ENCODE assay signal across 8 cellular contexts in the genomic region with DNA sequence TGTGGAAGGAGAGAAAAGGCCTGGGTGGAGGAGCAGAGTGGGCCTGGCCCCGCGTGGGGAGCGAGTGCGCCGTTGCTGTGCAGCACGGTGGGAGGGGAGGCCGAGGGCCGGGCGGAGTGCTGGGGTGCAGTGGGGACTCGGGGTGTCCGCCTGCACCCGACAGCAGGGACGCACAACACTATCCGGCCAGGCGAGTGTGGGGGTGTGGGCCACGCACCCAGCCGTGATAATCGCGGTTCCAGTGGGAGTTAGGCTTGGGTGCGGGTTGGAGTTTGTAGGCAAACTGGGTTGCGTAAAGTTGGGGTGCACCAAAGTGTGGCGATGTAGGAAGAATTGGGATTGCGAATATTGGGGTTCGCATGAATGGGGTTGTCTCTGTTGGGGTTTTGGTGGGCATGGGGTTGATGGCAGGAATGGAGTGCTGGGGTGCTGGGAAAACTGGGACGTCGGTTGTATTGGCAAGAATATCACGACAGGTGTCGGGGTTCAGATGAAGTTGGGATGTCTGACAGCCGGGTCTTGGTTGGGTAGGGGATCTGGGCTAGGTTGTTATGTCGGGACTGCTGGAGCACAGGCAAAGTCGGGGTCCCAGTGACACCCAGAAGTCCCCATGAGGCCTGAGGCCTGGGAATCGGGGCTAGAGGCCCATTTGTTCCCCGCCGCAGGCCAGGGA. TPM values are rescaled to one million over a fixed set of nuclear protein-coding genes. Genes with fewer than 3 reads are reported as not detected.
DNase-seq lines count a peak whose midpoint lies in the region; ATAC-seq and TF ChIP-seq lines count a peak whose summit lies in the region.

No MANE protein-coding gene starts in this region.

- peaks cover 45% of the 10 kb centered on the region for H3K36me3 Mint-ChIP-seq in activated CD8-positive, alpha-beta T cell treated with anti-CD3 and anti-CD28 coated beads, Interleukin-2, amount 10 ng/mL, durations not matched to agents 7 days and 5 days (ENCODE audit: low read depth)

- H3K27me3 Mint-ChIP-seq in activated CD8-positive, alpha-beta T cell treated with anti-CD3 and anti-CD28 coated beads, Interleukin-2, amount 10 ng/mL, durations not matched to agents 7 days and 5 days (ENCODE audit: low read depth) = peaks cover 2% of the 10 kb centered on the region

- CTCF ChIA-PET in HEK293T (lab: Yijun Ruan, JAX) = interaction anchor here (0.8 to 7.3 kb wide), 3 partner anchors 11 to 23 kb away, joined by 4 to 149 read pairs (median 4); no protein-coding TSS in a partner anchor
- CTCF ChIA-PET in activated CD8-positive, alpha-beta T cell treated with anti-CD3 and anti-CD28 coated beads, Interleukin-2, amount 10 ng/mL, durations not matched to agents 7 days and 5 days (lab: Charles Lee) = interaction anchor here (0.8 to 5.2 kb wide), 5 partner anchors 9 to 46 kb away, joined by 3 to 606 read pairs (median 3); partner anchors contain the start of gene ATP5F1D

- peak overlapping the region; percentile 64 for H3K4me3 Mint-ChIP-seq in activated CD8-positive, alpha-beta T cell treated with anti-CD3 and anti-CD28 coated beads, Interleukin-2, amount 10 ng/mL, durations not matched to agents 7 days and 5 days

- no peak for ATAC-seq in activated CD8-positive, alpha-beta T cell treated with anti-CD3 and anti-CD28 coated beads, Interleukin-2, amount 10 ng/mL, durations not matched to agents 7 days and 5 days

- peak in 1 of 11 experiments; percentile 1 for TF ChIP-seq CTCF in spleen (IDR thresholded peaks at IDR 0.05 in 8 of 11, conservative IDR thresholded peaks at IDR 0.05 in 3 of 11)

- no peak for TF ChIP-seq POLR2A in spleen (IDR thresholded peaks at IDR 0.05)

- H3K4me1 ChIP-seq in spleen = peaks cover 78 to 96% (median 94%) of the 10 kb centered on the region in 6 donors

- 55 to 60% (median 56%) methylated on average over 34 of the region's 34 CpGs for WGBS in spleen, 5 donors

- DNase-seq in HEK293T (ENCODE audit: extremely low spot score) (no peak), spleen (peak; percentile 91), NCI-H446 (lab: John Stamatoyannopoulos, UW) (no peak), NCI-H1092 (lab: John Stamatoyannopoulos, UW) (no peak), DMS114 treated with DMSO at 0.1 percent for 48 hours (lab: John Stamatoyannopoulos, UW; ENCODE audit: unreplicated experiment) (no peak), hepatic stellate cell (ENCODE audit: low spot score) (no peak)
- DNase-seq in activated CD8-positive, alpha-beta T cell treated with anti-CD3 and anti-CD28 coated beads, Interleukin-2, amount 10 ng/mL, durations not matched to agents 7 days and 5 days = no peak

- H3K4me3 ChIP-seq in iPS-18c (ENCODE audit: insufficient read depth, low read depth, low read length) (peak overlapping the region; percentile 31), spleen (peak overlapping the region in 6 of 8 donors; percentile 60 to 91 (median 82))

- H3K27ac ChIP-seq in spleen = peak overlapping the region; percentile 92 to 100 (median 100)

- peak overlapping the region; percentile 85 for H3K27ac Mint-ChIP-seq in activated CD8-positive, alpha-beta T cell treated with anti-CD3 and anti-CD28 coated beads, Interleukin-2, amount 10 ng/mL, durations not matched to agents 7 days and 5 days

- H3K27me3 ChIP-seq in spleen (replicated peaks in 1 of 7) = no peaks in the 10 kb centered on the region

- no peaks in the 10 kb centered on the region for H3K9me3 ChIP-seq in iPS-18c (ENCODE audit: control insufficient read depth, insufficient read depth, low read length)
- H3K9me3 ChIP-seq in spleen = no peaks in the 10 kb centered on the region

- peaks cover 70% of the 10 kb centered on the region for H3K4me1 Mint-ChIP-seq in activated CD8-positive, alpha-beta T cell treated with anti-CD3 and anti-CD28 coated beads, Interleukin-2, amount 10 ng/mL, durations not matched to agents 7 days and 5 days (ENCODE audit: low read depth)

- H3K9me3 Mint-ChIP-seq in activated CD8-positive, alpha-beta T cell treated with anti-CD3 and anti-CD28 coated beads, Interleukin-2, amount 10 ng/mL, durations not matched to agents 7 days and 5 days (ENCODE audit: insufficient read depth) = no peaks in the 10 kb centered on the region

- POLR2A ChIA-PET in HEK293T (lab: Yijun Ruan, JAX) = interaction anchor here (0.6 to 6.9 kb wide), 92 partner anchors 8 to 480 kb away, joined by 3 to 375 read pairs (median 5); partner anchors contain the start of genes ABCA7, ATP5F1D, CBARP and CNN2
- POLR2A ChIA-PET in activated CD8-positive, alpha-beta T cell treated with anti-CD3 and anti-CD28 coated beads, Interleukin-2, amount 10 ng/mL, durations not matched to agents 7 days and 5 days (lab: Charles Lee) = interaction anchor here (0.6 to 4.4 kb wide), 38 partner anchors 9 to 781 kb away, joined by 3 to 218 read pairs (median 6); partner anchors contain the start of genes ARHGAP45, ATP5F1D and CNN2

- H3K36me3 ChIP-seq in spleen = peaks cover 4 to 35% (median 30%) of the 10 kb centered on the region in 6 donors

- intact Hi-C loops in spleen (cut with DNase I; ENCODE audit: low total_unique reads) = no loop called here

TF ChIP-seq in HEK293T, 16 proteins besides CTCF, POLR2A, EP300 and RAD21:
- peak; percentile 58; the same call in 1 of the 2 replicates for TF ChIP-seq TARDBP (IDR thresholded peaks at IDR 0.05)
- TF ChIP-seq L3MBTL2 (conservative IDR thresholded peaks at IDR 0.05) = no peak

RNA-seq across cellular contexts. Expression of gene CIRBP, which starts 0.6 kb away (rescaled TPM):
- 100 to 1,000 TPM; 172 to 195 TPM for total RNA-seq in activated CD8-positive, alpha-beta T cell treated with anti-CD3 and anti-CD28 coated beads, Interleukin-2, amount 10 ng/mL, durations not matched to agents 7 days and 5 days
- total RNA-seq in spleen = 100 to 1,000 TPM; 333 to 672 (median 514) TPM
- 100 to 1,000 TPM; 406 to 894 (median 843) TPM for polyA plus RNA-seq in spleen

RNA-seq across cellular contexts. Expression of gene FAM174C, which starts 6.8 kb away (rescaled TPM):
- total RNA-seq in activated CD8-positive, alpha-beta T cell treated with anti-CD3 and anti-CD28 coated beads, Interleukin-2, amount 10 ng/mL, durations not matched to agents 7 days and 5 days = 10 to 100 TPM; 57.1 TPM
- total RNA-seq in spleen = 10 to 100 TPM; 35.8 to 69.6 (median 43.9) TPM
- 100 to 1,000 TPM in 1 of 3 donors, 10 to 100 TPM in 2; 82.9 to 134 (median 88.6) TPM for polyA plus RNA-seq in spleen

RNA-seq across cellular contexts. Expression of gene EFNA2, which starts 17.1 kb away (rescaled TPM):
- not detected for total RNA-seq in activated CD8-positive, alpha-beta T cell treated with anti-CD3 and anti-CD28 coated beads, Interleukin-2, amount 10 ng/mL, durations not matched to agents 7 days and 5 days
- not detected for total RNA-seq in spleen
- not detected for polyA plus RNA-seq in spleen

RNA-seq across cellular contexts. Expression of gene MIDN, which starts 20.1 kb away (rescaled TPM):
- total RNA-seq in activated CD8-positive, alpha-beta T cell treated with anti-CD3 and anti-CD28 coated beads, Interleukin-2, amount 10 ng/mL, durations not matched to agents 7 days and 5 days = 10 to 100 TPM; 88.4 to 94.3 TPM
- total RNA-seq in spleen = 100 to 1,000 TPM in 4 of 7 donors, 10 to 100 TPM in 3; 42.1 to 223 (median 138) TPM
- 10 to 100 TPM; 16.5 to 48.9 (median 19.1) TPM for polyA plus RNA-seq in spleen

RNA-seq across cellular contexts. Expression of gene ATP5F1D, which starts 27.0 kb away (rescaled TPM):
- total RNA-seq in activated CD8-positive, alpha-beta T cell treated with anti-CD3 and anti-CD28 coated beads, Interleukin-2, amount 10 ng/mL, durations not matched to agents 7 days and 5 days = 100 to 1,000 TPM; 209 to 222 TPM
- 100 to 1,000 TPM in 4 of 7 donors, 10 to 100 TPM in 3; 49.1 to 131 (median 102) TPM for total RNA-seq in spleen
- 100 to 1,000 TPM; 164 to 166 (median 165) TPM for polyA plus RNA-seq in spleen
